In genomic region chr2:11257983-11258382, GRCh38 we compare ENCODE assay signal across 16 cellular contexts.
DNase-seq lines count a peak whose midpoint lies in the region; ATAC-seq and TF ChIP-seq lines count a peak whose summit lies in the region.
"Had no signal": no experiment of that assay in that cellular context is flagged by ENCODE, and none has a peak within 500 bp of the region (broad histone marks: within the 10 kb centered on the region; RNA-seq: fewer than 3 reads in every experiment).

No MANE protein-coding gene starts in this region.

- in situ Hi-C loops in GM13976 (cut with MboI; ENCODE audit: low sequenced_read_pairs, unreplicated experiment): no loop called here

- H3K4me1 Mint-ChIP-seq in activated T-helper 17 cell treated with anti-CD3 and anti-CD28 coated beads, Interleukin-2, amount 50 U/mL, for 72 hours: peaks cover 5% of the 10 kb centered on the region
- H3K4me1 Mint-ChIP-seq: CD14-positive monocyte had no signal

- no peaks in the 10 kb centered on the region for H3K27me3 Mint-ChIP-seq in activated T-helper 17 cell treated with anti-CD3 and anti-CD28 coated beads, Interleukin-2, amount 50 U/mL, for 72 hours
- H3K27me3 Mint-ChIP-seq: CD4-positive, alpha-beta memory T cell had no signal

- TF ChIP-seq CTCF in GM13976 (IDR thresholded peaks at IDR 0.05; ENCODE audit: borderline replicate concordance, control extremely low read depth, extremely low read depth, insufficient read depth, missing control alignments): no peak

- no peaks in the 10 kb centered on the region for H3K9me3 Mint-ChIP-seq in activated T-helper 17 cell treated with anti-CD3 and anti-CD28 coated beads, Interleukin-2, amount 50 U/mL, for 72 hours
- H3K9me3 Mint-ChIP-seq: H9 had no signal

- no peak for ATAC-seq in activated T-helper 17 cell treated with anti-CD3 and anti-CD28 coated beads, Interleukin-2, amount 50 U/mL, for 72 hours (replicated peaks)
- ATAC-seq: K562 had no signal

- DNase-seq in EL: peak; percentile 11
- DNase-seq in GM13976 (ENCODE audit: low spot score): peak; percentile 24
- peak; percentile 50 for DNase-seq in kidney tubule cell (ENCODE audit: low spot score)
- DNase-seq in NCI-H226: no peak
- DNase-seq in stimulated activated CD4-positive, alpha-beta T cell treated with anti-CD3 and anti-CD28 coated beads, Interleukin-12 subunit alpha, Interleukin-12 subunit beta, amount 100 ng/mL, for 4 hours: no peak
- DNase-seq in iPS-NIHi11 (ENCODE audit: low spot score): no peak
- DNase-seq: 8988T; CD4-positive, alpha-beta memory T cell; DMS153; DMS79; GF-D8; H9; IMR-90 had no signal

- peaks cover 14% of the 10 kb centered on the region for H3K36me3 Mint-ChIP-seq in activated T-helper 17 cell treated with anti-CD3 and anti-CD28 coated beads, Interleukin-2, amount 50 U/mL, for 72 hours (ENCODE audit: low read depth)

- H3K4me3 Mint-ChIP-seq in activated T-helper 17 cell treated with anti-CD3 and anti-CD28 coated beads, Interleukin-2, amount 50 U/mL, for 72 hours: no peak overlapping the region
- H3K4me3 Mint-ChIP-seq: CD14-positive monocyte; CD4-positive, alpha-beta memory T cell; H9 had no signal

- H3K27ac Mint-ChIP-seq in activated T-helper 17 cell treated with anti-CD3 and anti-CD28 coated beads, Interleukin-2, amount 50 U/mL, for 72 hours: peak overlapping the region; percentile 1

Comparison
In these comparisons a context has a peak if more than half of its experiments do, and no peak if none do; other contexts are left out.
1. DNase-seq: peak in EL (single experiment), GM13976 (single experiment) and kidney tubule cell (single experiment); none in NCI-H226 (single experiment), stimulated activated CD4-positive, alpha-beta T cell treated with anti-CD3 and anti-CD28 coated beads, Interleukin-12 subunit alpha, Interleukin-12 subunit beta, amount 100 ng/mL, for 4 hours (single experiment) and iPS-NIHi11 (single experiment).